ENCODE assay signal across 9 cellular contexts in the genomic region with DNA sequence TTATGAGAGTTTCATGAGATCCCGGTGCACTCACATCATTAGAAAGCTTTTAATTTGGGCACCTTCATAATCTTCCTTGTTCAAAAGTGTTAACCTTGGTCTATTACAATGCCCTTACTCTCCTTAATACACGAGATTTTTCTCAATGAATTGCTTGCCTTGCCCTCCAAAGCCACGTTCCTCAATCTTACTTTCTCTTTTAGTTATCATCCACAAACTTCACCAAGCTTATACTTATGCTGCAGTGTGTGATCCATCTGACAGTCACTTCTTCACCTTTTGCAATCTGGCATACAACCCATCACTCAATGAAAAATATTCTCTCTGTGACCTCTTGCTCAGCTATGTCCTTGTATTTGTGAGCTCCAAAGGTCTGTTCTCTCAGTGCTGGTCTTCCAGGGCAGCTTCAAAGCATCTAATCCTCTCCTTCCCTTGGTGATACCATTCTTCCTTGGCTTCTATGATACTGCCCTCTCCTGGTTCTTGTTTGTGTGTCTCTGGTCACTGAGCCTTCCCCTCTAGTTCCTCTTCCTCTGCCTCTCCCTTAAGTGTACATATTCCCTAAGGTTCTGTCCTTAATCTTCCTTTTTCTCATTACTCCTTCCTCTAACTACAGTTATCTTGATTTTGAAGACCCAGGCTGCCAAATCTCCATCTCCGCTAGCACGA.
DNase-seq lines count a peak whose midpoint lies in the region; ATAC-seq, FAIRE-seq and TF ChIP-seq lines count a peak whose summit lies in the region.
"Had no signal": no experiment of that assay in that cellular context is flagged by ENCODE, and none has a peak within 500 bp of the region (broad histone marks: within the 10 kb centered on the region; RNA-seq: fewer than 3 reads in every experiment).

No MANE protein-coding gene starts in this region.

- peaks cover 11% of the 10 kb centered on the region for H3K4me1 ChIP-seq in keratinocyte (ENCODE audit: control insufficient read depth, extremely low read depth, insufficient read depth, low read length)

- H3K9ac ChIP-seq in keratinocyte (ENCODE audit: control insufficient read depth, extremely low read depth, insufficient read depth, low read length): no peak overlapping the region

- no peaks in the 10 kb centered on the region for H3K9me3 ChIP-seq in WERI-Rb-1 (ENCODE audit: severe bottlenecking)
- H3K9me3 ChIP-seq in keratinocyte (ENCODE audit: control insufficient read depth, low read depth, low read length): peaks cover 5% of the 10 kb centered on the region

- H3K79me2 ChIP-seq in keratinocyte (ENCODE audit: control insufficient read depth, insufficient read depth, low read length): no peaks in the 10 kb centered on the region

- no peaks in the 10 kb centered on the region for H3K9me1 ChIP-seq in keratinocyte (ENCODE audit: control insufficient read depth, extremely low read depth, insufficient read depth, low read length)

- H3K4me3 ChIP-seq in WERI-Rb-1 (ENCODE audit: low read depth, low read length) (no peak overlapping the region), keratinocyte (ENCODE audit: control insufficient read depth in 2 of 3, extremely low read depth in 1 of 3, insufficient read depth in 2 of 3, low read depth in 1 of 3, low read length in 3 of 3) (no peak overlapping the region)
- H3K4me3 ChIP-seq: SJSA1 had no signal

- no peak overlapping the region for H3K27ac ChIP-seq in WERI-Rb-1
- no peak overlapping the region for H3K27ac ChIP-seq in keratinocyte (ENCODE audit: control insufficient read depth, insufficient read depth, low read length)
- H3K27ac ChIP-seq: SJSA1 had no signal

- peak; percentile 51 for ATAC-seq in HG03565 (IDR thresholded peaks at IDR 0.05; ENCODE audit: unreplicated experiment)
- ATAC-seq in HG02642 (IDR thresholded peaks at IDR 0.05; ENCODE audit: poor library complexity, unreplicated experiment): no peak
- no peak for ATAC-seq in HG03196 (IDR thresholded peaks at IDR 0.05; ENCODE audit: unreplicated experiment)

- peak; percentile 75 for FAIRE-seq in GM12891 (lab: Jason Lieb, UNC)
- peak; percentile 84 for FAIRE-seq in keratinocyte (lab: Jason Lieb, UNC)

- no peak for TF ChIP-seq POLR2A in GM12891 (IDR thresholded peaks at IDR 0.05; ENCODE audit: low read depth, low read length)

- no peaks in the 10 kb centered on the region for H4K20me1 ChIP-seq in keratinocyte (ENCODE audit: control insufficient read depth, extremely low read depth, insufficient read depth, low read length)

- peak; percentile 50 for TF ChIP-seq CTCF in WERI-Rb-1 (IDR thresholded peaks at IDR 0.05; ENCODE audit: low read depth, low read length)
- peak; percentile 34 to 61 (median 54) for TF ChIP-seq CTCF in keratinocyte (optimal IDR thresholded peaks at IDR 0.05 in 1 of 3, IDR thresholded peaks at IDR 0.05 in 1 of 3, conservative IDR thresholded peaks at IDR 0.05 in 1 of 3; ENCODE audit: extremely low read depth in 1 of 3, insufficient read depth in 2 of 3, low read length in 3 of 3)

- DNase-seq in GM12891 (ENCODE audit: insufficient read length, low spot score) (peak; percentile 8), WERI-Rb-1 (no peak), keratinocyte (ENCODE audit: low read depth, low spot score) (no peak), activated gamma-delta T cell (lab: John Stamatoyannopoulos, UW) (no peak)
- DNase-seq in activated effector memory CD4-positive, alpha-beta T cell treated with anti-CD3 and anti-CD28 coated beads, Interleukin-2, amount 50 U/mL, for 16 hours: no peak

- dilution Hi-C loops in keratinocyte (cut with MboI; ENCODE audit: extremely low pct_ligation_motif_present, low sequenced_read_pairs): no loop called here

- H3K4me2 ChIP-seq in keratinocyte (ENCODE audit: control insufficient read depth, extremely low read depth, insufficient read depth, low read depth, low read length): no peak overlapping the region

- H3K27me3 ChIP-seq in WERI-Rb-1 (ENCODE audit: insufficient read depth, low read depth, severe bottlenecking): no peaks in the 10 kb centered on the region
- H3K27me3 ChIP-seq in keratinocyte (ENCODE audit: control insufficient read depth, extremely low read depth, insufficient read depth, low read length): no peaks in the 10 kb centered on the region
- H3K27me3 ChIP-seq: SJSA1 had no signal

- peak overlapping the region; percentile 57 for H2AFZ ChIP-seq in keratinocyte (ENCODE audit: control insufficient read depth, low read length)

- H3K36me3 ChIP-seq in WERI-Rb-1: no peaks in the 10 kb centered on the region
- no peaks in the 10 kb centered on the region for H3K36me3 ChIP-seq in keratinocyte (ENCODE audit: control insufficient read depth in 2 of 2, extremely low read depth in 1 of 2, insufficient read depth in 2 of 2, low read length in 2 of 2)
- H3K36me3 ChIP-seq: SJSA1 had no signal

TF ChIP-seq in GM12891, 5 proteins besides CTCF, POLR2A, EP300 and RAD21:
- no peak for TF ChIP-seq POU2F2 (IDR thresholded peaks at IDR 0.05; ENCODE audit: low read depth, low read length)
- TF ChIP-seq TAF1 (IDR thresholded peaks at IDR 0.05; ENCODE audit: low read depth, low read length): no peak
- peak; percentile 36; the same call in 1 of the 2 replicates for TF ChIP-seq SPI1 (IDR thresholded peaks at IDR 0.05; ENCODE audit: low read depth, low read length)
- TF ChIP-seq PAX5 (IDR thresholded peaks at IDR 0.05; ENCODE audit: insufficient read depth, low read length, severe bottlenecking): no peak
TF ChIP-seq in GM12891: peak in this region for 1.
